Comparison of ENCODE assay signal across 8 cellular contexts in genomic region chr13:60329221-60329983, GRCh38.
DNase-seq lines count a peak whose midpoint lies in the region; ATAC-seq and TF ChIP-seq lines count a peak whose summit lies in the region.

No MANE protein-coding gene starts in this region.

- no peak for TF ChIP-seq POLR2A in gastroesophageal sphincter (IDR thresholded peaks at IDR 0.05)

- no peak overlapping the region for H3K4me2 ChIP-seq in neuronal stem cell (ENCODE audit: insufficient read depth, low read length, poor library complexity, severe bottlenecking)

- H3K18ac ChIP-seq in neuronal stem cell (ENCODE audit: low read length) = no peak overlapping the region

- WGBS in neuronal stem cell (ENCODE audit: extremely low coverage in 2 of 2, insufficient read length in 2 of 2, insufficient replicate concordance in 1 of 2), 2 donors = no CpG with 5 or more reads among the region's 2 CpGs
- WGBS in gastroesophageal sphincter (ENCODE audit: low coverage in 1 of 2), 2 donors = 49 to 65% methylated on average over 2 of the region's 2 CpGs

- no peak overlapping the region for H4K8ac ChIP-seq in neuronal stem cell (ENCODE audit: low read depth, low read length)

- TF ChIP-seq CTCF in gastroesophageal sphincter (IDR thresholded peaks at IDR 0.05) = peak in 1 of 4 experiments; percentile 13

- H3K9ac ChIP-seq in neuronal stem cell (ENCODE audit: low read depth, low read length, poor library complexity) = no peak overlapping the region

- H3K23ac ChIP-seq in neuronal stem cell (ENCODE audit: low read depth, low read length, poor library complexity) = no peak overlapping the region

- H3K4me1 ChIP-seq in neuronal stem cell (ENCODE audit: control insufficient read depth in 2 of 2, insufficient read depth in 1 of 2, low read depth in 1 of 2, low read length in 2 of 2) (no peaks in the 10 kb centered on the region), gastroesophageal sphincter (peaks cover 0 to 8% (median 0%) of the 10 kb centered on the region in 3 donors)

- no peak overlapping the region for H2BK5ac ChIP-seq in neuronal stem cell (ENCODE audit: low read length)

- no peaks in the 10 kb centered on the region for H3K36me3 ChIP-seq in neuronal stem cell (replicated peaks in 1 of 2; ENCODE audit: control insufficient read depth in 2 of 2, insufficient read depth in 2 of 2, low read length in 2 of 2)
- H3K36me3 ChIP-seq in gastroesophageal sphincter = no peaks in the 10 kb centered on the region

- H3K4ac ChIP-seq in neuronal stem cell (ENCODE audit: low read length) = no peak overlapping the region

- H3K4me3 ChIP-seq in neuronal stem cell (ENCODE audit: low read length in 2 of 2) (no peak overlapping the region), gastroesophageal sphincter (no peak overlapping the region)

- no peak overlapping the region for H3K14ac ChIP-seq in neuronal stem cell (ENCODE audit: low read length)

- H2BK120ac ChIP-seq in neuronal stem cell (ENCODE audit: low read depth, low read length) = no peak overlapping the region

- H3K27ac ChIP-seq in neuronal stem cell (replicated peaks; ENCODE audit: low read length) (no peak overlapping the region), gastroesophageal sphincter (no peak overlapping the region)

- no peak for TF ChIP-seq EP300 in gastroesophageal sphincter (IDR thresholded peaks at IDR 0.05)

- ATAC-seq in GM19372 (IDR thresholded peaks at IDR 0.05; ENCODE audit: low read depth, unreplicated experiment) (peak; percentile 72), HG03469 (IDR thresholded peaks at IDR 0.05; ENCODE audit: unreplicated experiment) (peak; percentile 62), gastroesophageal sphincter (no peak)

- H2BK12ac ChIP-seq in neuronal stem cell (ENCODE audit: low read length) = no peak overlapping the region

- no peak overlapping the region for H2BK15ac ChIP-seq in neuronal stem cell (ENCODE audit: low read length)

- DNase-seq in DMS153 treated with DMSO at 0.1 percent for 48 hours (lab: John Stamatoyannopoulos, UW; ENCODE audit: unreplicated experiment) = peak; percentile 80
- DNase-seq in NCI-H748 treated with DMSO at 0.1 percent for 48 hours (lab: John Stamatoyannopoulos, UW) = peak; percentile 93
- peak; percentile 22 for DNase-seq in cerebellar cortex (ENCODE audit: low spot score)
- DNase-seq in neuronal stem cell (ENCODE audit: low spot score) = peak; percentile 38
- no peak for DNase-seq in stimulated activated naive CD4-positive, alpha-beta T cell (lab: John Stamatoyannopoulos, UW)

- no peaks in the 10 kb centered on the region for H3K79me1 ChIP-seq in neuronal stem cell (ENCODE audit: low read depth, low read length)

- H3K27me3 ChIP-seq in neuronal stem cell (ENCODE audit: control insufficient read depth in 3 of 3, insufficient read depth in 3 of 3, low read depth in 1 of 3, low read length in 3 of 3) (no peaks in the 10 kb centered on the region), gastroesophageal sphincter (no peaks in the 10 kb centered on the region)

- H2AFZ ChIP-seq in neuronal stem cell (ENCODE audit: low read length) = no peak overlapping the region

- no peak overlapping the region for H4K91ac ChIP-seq in neuronal stem cell (ENCODE audit: low read depth, low read length, poor library complexity)

- H2AK5ac ChIP-seq in neuronal stem cell (ENCODE audit: low read depth, low read length) = no peak overlapping the region

- H3K9me3 ChIP-seq in neuronal stem cell (replicated peaks in 1 of 2; ENCODE audit: control insufficient read depth in 2 of 2, insufficient read depth in 1 of 2, low read depth in 1 of 2, low read length in 2 of 2) = no peaks in the 10 kb centered on the region
- H3K9me3 ChIP-seq in gastroesophageal sphincter = peaks cover 0 to 5% (median 0%) of the 10 kb centered on the region in 3 donors

Comparison
In these comparisons a context has a peak if more than half of its experiments do, and no peak if none do; other contexts are left out.
1. DNase-seq: peak in DMS153 treated with DMSO at 0.1 percent for 48 hours (single experiment), NCI-H748 treated with DMSO at 0.1 percent for 48 hours (single experiment), cerebellar cortex (single experiment) and neuronal stem cell (single experiment); none in stimulated activated naive CD4-positive, alpha-beta T cell (0 of 6).